2 cellular contexts compared by ENCODE assay signal in the genomic region with DNA sequence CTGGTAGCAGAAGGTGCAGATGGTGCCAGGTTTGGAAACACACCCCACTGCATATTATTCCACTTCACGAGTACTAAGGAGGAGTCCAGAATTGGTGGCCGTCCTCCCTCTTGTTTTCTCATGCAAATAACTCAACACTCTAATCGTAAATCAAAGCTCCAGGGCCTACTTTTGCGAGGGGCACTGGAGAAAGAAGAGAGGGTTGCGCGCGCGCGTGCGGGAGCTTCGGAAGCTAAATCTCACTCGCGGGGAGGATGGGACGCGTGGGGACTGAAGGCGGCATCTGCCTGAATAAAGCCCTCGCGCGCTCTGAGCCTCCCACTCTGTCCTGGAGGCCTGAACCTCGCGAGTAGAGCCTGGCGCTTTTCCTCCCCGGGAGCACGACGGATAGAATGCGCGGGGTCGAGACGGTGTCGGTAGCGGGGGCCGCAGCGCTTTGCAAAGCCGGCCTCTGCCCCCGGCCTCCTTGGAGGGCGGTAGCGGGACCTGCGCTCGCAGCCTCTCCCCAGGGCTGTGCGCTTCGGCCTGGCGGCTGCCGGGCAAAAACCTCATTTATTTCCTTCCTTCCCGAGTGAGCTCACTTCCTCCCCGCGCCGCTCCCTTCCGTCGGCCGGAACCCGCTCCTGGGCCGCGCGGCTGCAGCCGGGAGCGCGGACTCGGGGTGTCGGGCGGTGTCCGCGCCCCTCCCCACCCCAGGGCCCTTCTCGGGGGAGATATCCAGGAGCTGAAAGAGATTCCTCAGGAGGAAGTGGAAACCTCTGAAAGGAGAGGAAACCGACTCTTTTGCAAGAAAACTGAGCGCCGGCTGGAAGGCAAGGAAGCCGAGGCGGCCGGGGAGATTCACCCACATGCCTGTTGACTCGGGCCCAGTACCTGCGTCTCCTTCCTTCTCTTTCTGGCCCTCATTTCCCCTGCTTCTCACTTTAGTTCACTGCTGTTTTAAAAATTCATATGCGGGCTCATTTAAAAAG.
TF ChIP-seq lines count a peak whose summit lies in the region.

No MANE protein-coding gene starts in this region.

TF ChIP-seq in liver, 16 proteins besides CTCF, POLR2A, EP300 and RAD21:
- TF ChIP-seq, protein P1, sequence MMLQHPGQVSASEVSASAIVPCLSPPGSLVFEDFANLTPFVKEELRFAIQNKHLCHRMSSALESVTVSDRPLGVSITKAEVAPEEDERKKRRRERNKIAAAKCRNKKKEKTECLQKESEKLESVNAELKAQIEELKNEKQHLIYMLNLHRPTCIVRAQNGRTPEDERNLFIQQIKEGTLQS (IDR thresholded peaks at IDR 0.05): no peak
- TF ChIP-seq SP1 (IDR thresholded peaks at IDR 0.05) (no peak), TAF1 (conservative IDR thresholded peaks at IDR 0.05) (no peak), NR2F2 (IDR thresholded peaks at IDR 0.05) (no peak), FOXA2 (IDR thresholded peaks at IDR 0.05) (no peak), GABPA (IDR thresholded peaks at IDR 0.05 in 1 of 2, conservative IDR thresholded peaks at IDR 0.05 in 1 of 2) (no peak), FOXA1 (IDR thresholded peaks at IDR 0.05) (no peak), JUND (IDR thresholded peaks at IDR 0.05) (no peak), EGR1 (IDR thresholded peaks at IDR 0.05; ENCODE audit: low read depth in 2 of 2) (no peak)
- TF ChIP-seq, protein P2, sequence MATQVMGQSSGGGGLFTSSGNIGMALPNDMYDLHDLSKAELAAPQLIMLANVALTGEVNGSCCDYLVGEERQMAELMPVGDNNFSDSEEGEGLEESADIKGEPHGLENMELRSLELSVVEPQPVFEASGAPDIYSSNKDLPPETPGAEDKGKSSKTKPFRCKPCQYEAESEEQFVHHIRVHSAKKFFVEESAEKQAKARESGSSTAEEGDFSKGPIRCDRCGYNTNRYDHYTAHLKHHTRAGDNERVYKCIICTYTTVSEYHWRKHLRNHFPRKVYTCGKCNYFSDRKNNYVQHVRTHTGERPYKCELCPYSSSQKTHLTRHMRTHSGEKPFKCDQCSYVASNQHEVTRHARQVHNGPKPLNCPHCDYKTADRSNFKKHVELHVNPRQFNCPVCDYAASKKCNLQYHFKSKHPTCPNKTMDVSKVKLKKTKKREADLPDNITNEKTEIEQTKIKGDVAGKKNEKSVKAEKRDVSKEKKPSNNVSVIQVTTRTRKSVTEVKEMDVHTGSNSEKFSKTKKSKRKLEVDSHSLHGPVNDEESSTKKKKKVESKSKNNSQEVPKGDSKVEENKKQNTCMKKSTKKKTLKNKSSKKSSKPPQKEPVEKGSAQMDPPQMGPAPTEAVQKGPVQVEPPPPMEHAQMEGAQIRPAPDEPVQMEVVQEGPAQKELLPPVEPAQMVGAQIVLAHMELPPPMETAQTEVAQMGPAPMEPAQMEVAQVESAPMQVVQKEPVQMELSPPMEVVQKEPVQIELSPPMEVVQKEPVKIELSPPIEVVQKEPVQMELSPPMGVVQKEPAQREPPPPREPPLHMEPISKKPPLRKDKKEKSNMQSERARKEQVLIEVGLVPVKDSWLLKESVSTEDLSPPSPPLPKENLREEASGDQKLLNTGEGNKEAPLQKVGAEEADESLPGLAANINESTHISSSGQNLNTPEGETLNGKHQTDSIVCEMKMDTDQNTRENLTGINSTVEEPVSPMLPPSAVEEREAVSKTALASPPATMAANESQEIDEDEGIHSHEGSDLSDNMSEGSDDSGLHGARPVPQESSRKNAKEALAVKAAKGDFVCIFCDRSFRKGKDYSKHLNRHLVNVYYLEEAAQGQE (IDR thresholded peaks at IDR 0.05): no peak
- TF ChIP-seq, protein P3, sequence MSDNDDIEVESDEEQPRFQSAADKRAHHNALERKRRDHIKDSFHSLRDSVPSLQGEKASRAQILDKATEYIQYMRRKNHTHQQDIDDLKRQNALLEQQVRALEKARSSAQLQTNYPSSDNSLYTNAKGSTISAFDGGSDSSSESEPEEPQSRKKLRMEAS (IDR thresholded peaks at IDR 0.05): no peak

TF ChIP-seq in HepG2, 621 proteins besides CTCF, POLR2A, EP300 and RAD21:
- TF ChIP-seq, protein P4, sequence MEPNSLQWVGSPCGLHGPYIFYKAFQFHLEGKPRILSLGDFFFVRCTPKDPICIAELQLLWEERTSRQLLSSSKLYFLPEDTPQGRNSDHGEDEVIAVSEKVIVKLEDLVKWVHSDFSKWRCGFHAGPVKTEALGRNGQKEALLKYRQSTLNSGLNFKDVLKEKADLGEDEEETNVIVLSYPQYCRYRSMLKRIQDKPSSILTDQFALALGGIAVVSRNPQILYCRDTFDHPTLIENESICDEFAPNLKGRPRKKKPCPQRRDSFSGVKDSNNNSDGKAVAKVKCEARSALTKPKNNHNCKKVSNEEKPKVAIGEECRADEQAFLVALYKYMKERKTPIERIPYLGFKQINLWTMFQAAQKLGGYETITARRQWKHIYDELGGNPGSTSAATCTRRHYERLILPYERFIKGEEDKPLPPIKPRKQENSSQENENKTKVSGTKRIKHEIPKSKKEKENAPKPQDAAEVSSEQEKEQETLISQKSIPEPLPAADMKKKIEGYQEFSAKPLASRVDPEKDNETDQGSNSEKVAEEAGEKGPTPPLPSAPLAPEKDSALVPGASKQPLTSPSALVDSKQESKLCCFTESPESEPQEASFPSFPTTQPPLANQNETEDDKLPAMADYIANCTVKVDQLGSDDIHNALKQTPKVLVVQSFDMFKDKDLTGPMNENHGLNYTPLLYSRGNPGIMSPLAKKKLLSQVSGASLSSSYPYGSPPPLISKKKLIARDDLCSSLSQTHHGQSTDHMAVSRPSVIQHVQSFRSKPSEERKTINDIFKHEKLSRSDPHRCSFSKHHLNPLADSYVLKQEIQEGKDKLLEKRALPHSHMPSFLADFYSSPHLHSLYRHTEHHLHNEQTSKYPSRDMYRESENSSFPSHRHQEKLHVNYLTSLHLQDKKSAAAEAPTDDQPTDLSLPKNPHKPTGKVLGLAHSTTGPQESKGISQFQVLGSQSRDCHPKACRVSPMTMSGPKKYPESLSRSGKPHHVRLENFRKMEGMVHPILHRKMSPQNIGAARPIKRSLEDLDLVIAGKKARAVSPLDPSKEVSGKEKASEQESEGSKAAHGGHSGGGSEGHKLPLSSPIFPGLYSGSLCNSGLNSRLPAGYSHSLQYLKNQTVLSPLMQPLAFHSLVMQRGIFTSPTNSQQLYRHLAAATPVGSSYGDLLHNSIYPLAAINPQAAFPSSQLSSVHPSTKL (CRISPR knock-in tag; IDR thresholded peaks at IDR 0.05): no peak
- TF ChIP-seq NKX3-1 (CRISPR knock-in tag; IDR thresholded peaks at IDR 0.05): no peak
- TF ChIP-seq, protein P5, sequence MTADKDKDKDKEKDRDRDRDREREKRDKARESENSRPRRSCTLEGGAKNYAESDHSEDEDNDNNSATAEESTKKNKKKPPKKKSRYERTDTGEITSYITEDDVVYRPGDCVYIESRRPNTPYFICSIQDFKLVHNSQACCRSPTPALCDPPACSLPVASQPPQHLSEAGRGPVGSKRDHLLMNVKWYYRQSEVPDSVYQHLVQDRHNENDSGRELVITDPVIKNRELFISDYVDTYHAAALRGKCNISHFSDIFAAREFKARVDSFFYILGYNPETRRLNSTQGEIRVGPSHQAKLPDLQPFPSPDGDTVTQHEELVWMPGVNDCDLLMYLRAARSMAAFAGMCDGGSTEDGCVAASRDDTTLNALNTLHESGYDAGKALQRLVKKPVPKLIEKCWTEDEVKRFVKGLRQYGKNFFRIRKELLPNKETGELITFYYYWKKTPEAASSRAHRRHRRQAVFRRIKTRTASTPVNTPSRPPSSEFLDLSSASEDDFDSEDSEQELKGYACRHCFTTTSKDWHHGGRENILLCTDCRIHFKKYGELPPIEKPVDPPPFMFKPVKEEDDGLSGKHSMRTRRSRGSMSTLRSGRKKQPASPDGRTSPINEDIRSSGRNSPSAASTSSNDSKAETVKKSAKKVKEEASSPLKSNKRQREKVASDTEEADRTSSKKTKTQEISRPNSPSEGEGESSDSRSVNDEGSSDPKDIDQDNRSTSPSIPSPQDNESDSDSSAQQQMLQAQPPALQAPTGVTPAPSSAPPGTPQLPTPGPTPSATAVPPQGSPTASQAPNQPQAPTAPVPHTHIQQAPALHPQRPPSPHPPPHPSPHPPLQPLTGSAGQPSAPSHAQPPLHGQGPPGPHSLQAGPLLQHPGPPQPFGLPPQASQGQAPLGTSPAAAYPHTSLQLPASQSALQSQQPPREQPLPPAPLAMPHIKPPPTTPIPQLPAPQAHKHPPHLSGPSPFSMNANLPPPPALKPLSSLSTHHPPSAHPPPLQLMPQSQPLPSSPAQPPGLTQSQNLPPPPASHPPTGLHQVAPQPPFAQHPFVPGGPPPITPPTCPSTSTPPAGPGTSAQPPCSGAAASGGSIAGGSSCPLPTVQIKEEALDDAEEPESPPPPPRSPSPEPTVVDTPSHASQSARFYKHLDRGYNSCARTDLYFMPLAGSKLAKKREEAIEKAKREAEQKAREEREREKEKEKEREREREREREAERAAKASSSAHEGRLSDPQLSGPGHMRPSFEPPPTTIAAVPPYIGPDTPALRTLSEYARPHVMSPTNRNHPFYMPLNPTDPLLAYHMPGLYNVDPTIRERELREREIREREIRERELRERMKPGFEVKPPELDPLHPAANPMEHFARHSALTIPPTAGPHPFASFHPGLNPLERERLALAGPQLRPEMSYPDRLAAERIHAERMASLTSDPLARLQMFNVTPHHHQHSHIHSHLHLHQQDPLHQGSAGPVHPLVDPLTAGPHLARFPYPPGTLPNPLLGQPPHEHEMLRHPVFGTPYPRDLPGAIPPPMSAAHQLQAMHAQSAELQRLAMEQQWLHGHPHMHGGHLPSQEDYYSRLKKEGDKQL (CRISPR knock-in tag; IDR thresholded peaks at IDR 0.05; ENCODE audit: low read depth): no peak
- TF ChIP-seq ZNF382 (CRISPR knock-in tag; IDR thresholded peaks at IDR 0.05; ENCODE audit: borderline replicate concordance): no peak
- TF ChIP-seq SUZ12 (IDR thresholded peaks at IDR 0.05; ENCODE audit: low read depth, low read length): no peak
- no peak for TF ChIP-seq RFX1 (IDR thresholded peaks at IDR 0.05)
- no peak for TF ChIP-seq FOXK1 (CRISPR knock-in tag; IDR thresholded peaks at IDR 0.05; ENCODE audit: borderline replicate concordance, low read depth)
- no peak for TF ChIP-seq TOE1 (CRISPR knock-in tag; IDR thresholded peaks at IDR 0.05)
- no peak for TF ChIP-seq ISL2 (CRISPR knock-in tag; IDR thresholded peaks at IDR 0.05)
TF ChIP-seq in HepG2: peak in this region for 0.
